ENCODE assay signal across 8 cellular contexts in the genomic region with DNA sequence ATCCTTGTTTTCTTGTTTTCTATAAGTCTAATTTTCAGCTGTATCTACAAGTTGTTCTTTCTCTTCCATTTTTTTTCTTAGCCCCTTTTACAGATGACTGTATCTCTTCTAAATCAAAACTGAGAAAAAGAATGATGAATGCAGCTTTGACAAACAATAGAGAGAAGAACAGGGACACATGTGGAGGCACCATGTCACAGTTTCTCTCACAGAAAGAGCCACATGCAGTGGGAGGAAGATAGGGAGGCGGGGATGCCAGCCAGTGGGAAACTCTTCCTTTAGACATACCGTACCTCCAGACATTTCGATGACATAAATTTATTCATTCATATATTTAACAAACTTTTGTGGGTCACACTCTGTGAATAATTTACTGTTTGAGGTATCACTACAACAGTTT.
"Had no signal": no experiment of that assay in that cellular context is flagged by ENCODE, and none has a peak within 500 bp of the region (broad histone marks: within the 10 kb centered on the region; RNA-seq: fewer than 3 reads in every experiment).

No MANE protein-coding gene starts in this region.

- H3K9me3 Mint-ChIP-seq: GM23338, H9, HFFc6 had no signal

- H3K4me3 ChIP-seq: GM23248, GM23338, HAP-1 had no signal

- H3K9me3 ChIP-seq: HAP-1 had no signal

- H3K9ac ChIP-seq: GM23248 had no signal

- H2AFZ ChIP-seq: GM23248, GM23338 had no signal

- DNase-seq: GOT3, H7, H9, HFFc6 had no signal

- H3K27ac Mint-ChIP-seq: GM23338, HFFc6 had no signal

- ATAC-seq: GM23338 had no signal

- H3K4me2 ChIP-seq: GM23338 had no signal

- H3K36me3 ChIP-seq: HAP-1 had no signal

- H3K27ac ChIP-seq: GM23248 had no signal

- H3K4me3 Mint-ChIP-seq: GM23338, H9, HFFc6 had no signal

- FAIRE-seq: H1 had no signal
